14 cellular contexts compared by ENCODE assay signal in genomic region chr6:48229849-48230248, GRCh38.
"Had no signal": no experiment of that assay in that cellular context is flagged by ENCODE, and none has a peak within 500 bp of the region (broad histone marks: within the 10 kb centered on the region; RNA-seq: fewer than 3 reads in every experiment).

No MANE protein-coding gene starts in this region.

- H3K4me3 ChIP-seq: colonic mucosa, heart right ventricle, smooth muscle cell had no signal

- H3K4me2 ChIP-seq: smooth muscle cell had no signal

- H3K27me3 ChIP-seq: colonic mucosa, heart right ventricle had no signal

- ATAC-seq: heart right ventricle; naive thymus-derived CD4-positive, alpha-beta T cell; right cardiac atrium had no signal

- H3K79me2 ChIP-seq: parathyroid adenoma had no signal

- H3K9ac ChIP-seq: parathyroid adenoma had no signal

- H3K36me3 ChIP-seq: colonic mucosa, heart right ventricle had no signal

- H3K9me3 ChIP-seq: colonic mucosa had no signal

- H3K27ac ChIP-seq: colonic mucosa, heart right ventricle, parathyroid adenoma had no signal

- H2AFZ ChIP-seq: parathyroid adenoma had no signal

- DNase-seq: colonic mucosa; effector CD4-positive, alpha-beta T cell; endodermal cell; erythroblast; heart right ventricle; hypothalamus; kidney glomerular epithelial cell; naive thymus-derived CD4-positive, alpha-beta T cell; nephron progenitor cell; right cardiac atrium; stimulated activated CD4-positive, alpha-beta T cell treated with anti-CD3 and anti-CD28 coated beads, Interleukin-2, amount 100 ng/mL, for 48 hours; stimulated activated naive CD4-positive, alpha-beta T cell treated with Interleukin-2 at 50 U/mL for 16 hours had no signal

- H3K4me1 ChIP-seq: colonic mucosa, heart right ventricle, parathyroid adenoma had no signal
